18 cellular contexts compared by ENCODE assay signal in genomic region chr16:4649744-4650442, GRCh38. TPM values are rescaled to one million over a fixed set of nuclear protein-coding genes. Genes with fewer than 3 reads are reported as not detected.
DNase-seq lines count a peak whose midpoint lies in the region; ATAC-seq and TF ChIP-seq lines count a peak whose summit lies in the region.
"Had no signal": no experiment of that assay in that cellular context is flagged by ENCODE, and none has a peak within 500 bp of the region (broad histone marks: within the 10 kb centered on the region; RNA-seq: fewer than 3 reads in every experiment).

No MANE protein-coding gene starts in this region.

- peaks cover 16% of the 10 kb centered on the region for H3K36me3 Mint-ChIP-seq in CD4-positive, CD25-positive, alpha-beta regulatory T cell
- H3K36me3 Mint-ChIP-seq in WTC11: peaks cover 15% of the 10 kb centered on the region

- H3K4me1 ChIP-seq in CD4-positive, CD25-positive, alpha-beta regulatory T cell (ENCODE audit: control insufficient read depth, insufficient read depth, low read length, poor library complexity, severe bottlenecking): peaks cover 13% of the 10 kb centered on the region
- H3K4me1 ChIP-seq in uterus (no peaks in the 10 kb centered on the region), ascending aorta (no peaks in the 10 kb centered on the region), ovary (ENCODE audit: insufficient read depth) (no peaks in the 10 kb centered on the region)
- H3K4me1 ChIP-seq: left ventricle myocardium inferior, parathyroid adenoma, tibial artery had no signal

- H3K27ac ChIP-seq in CD4-positive, CD25-positive, alpha-beta regulatory T cell (ENCODE audit: insufficient read depth, low read length, poor library complexity, severe bottlenecking): no peak overlapping the region
- H3K27ac ChIP-seq in uterus (no peak overlapping the region), ascending aorta (no peak overlapping the region), ovary (no peak overlapping the region)
- H3K27ac ChIP-seq: 22Rv1, body of pancreas, epithelial cell of prostate, left ventricle myocardium inferior, parathyroid adenoma, skin epidermis, tibial artery had no signal

- H3K4me1 Mint-ChIP-seq in CD4-positive, CD25-positive, alpha-beta regulatory T cell: peaks cover 5 to 32% (median 6%) of the 10 kb centered on the region in 4 donors
- H3K4me1 Mint-ChIP-seq in WTC11: no peaks in the 10 kb centered on the region

- no peaks in the 10 kb centered on the region for H3K27me3 Mint-ChIP-seq in CD4-positive, CD25-positive, alpha-beta regulatory T cell
- H3K27me3 Mint-ChIP-seq in WTC11 (ENCODE audit: low read depth): no peaks in the 10 kb centered on the region; the same call in 1 of the 2 replicates

- peak; percentile 43 for DNase-seq in DMS53 (lab: John Stamatoyannopoulos, UW)
- DNase-seq in DMS53 treated with DMSO at 0.1 percent for 48 hours (lab: John Stamatoyannopoulos, UW; ENCODE audit: unreplicated experiment): no peak
- DNase-seq in CD4-positive, CD25-positive, alpha-beta regulatory T cell: peak in 1 of 3 donors; percentile 38
- DNase-seq in WTC11 (ENCODE audit: low spot score): no peak
- peak; percentile 36 to 43 for DNase-seq in erythroblast (lab: John Stamatoyannopoulos, UW)
- no peak for DNase-seq in uterus
- no peak for DNase-seq in ascending aorta (ENCODE audit: low spot score in 2 of 2)
- no peak for DNase-seq in ovary
- DNase-seq: C1 segment of cervical spinal cord, cortex of kidney, tibial artery had no signal

- H3K9me3 ChIP-seq in CD4-positive, CD25-positive, alpha-beta regulatory T cell (ENCODE audit: control insufficient read depth in 2 of 2, low read length in 2 of 2): no peaks in the 10 kb centered on the region
- H3K9me3 ChIP-seq in uterus (no peaks in the 10 kb centered on the region), ascending aorta (no peaks in the 10 kb centered on the region), ovary (no peaks in the 10 kb centered on the region)
- H3K9me3 ChIP-seq: body of pancreas, gastrocnemius medialis, left ventricle myocardium inferior, tibial artery had no signal

- TF ChIP-seq CTCF in WTC11 (IDR thresholded peaks at IDR 0.05) (no peak), uterus (IDR thresholded peaks at IDR 0.05) (no peak), ascending aorta (IDR thresholded peaks at IDR 0.05) (no peak), ovary (IDR thresholded peaks at IDR 0.05) (no peak)

- H3K4me3 Mint-ChIP-seq in CD4-positive, CD25-positive, alpha-beta regulatory T cell: no peak overlapping the region
- H3K4me3 Mint-ChIP-seq in WTC11: no peak overlapping the region

- no peaks in the 10 kb centered on the region for H3K27me3 ChIP-seq in CD4-positive, CD25-positive, alpha-beta regulatory T cell (ENCODE audit: control insufficient read depth, insufficient read depth, low read length)
- H3K27me3 ChIP-seq in uterus: no peaks in the 10 kb centered on the region
- no peaks in the 10 kb centered on the region for H3K27me3 ChIP-seq in ascending aorta
- H3K27me3 ChIP-seq in ovary: no peaks in the 10 kb centered on the region
- H3K27me3 ChIP-seq: body of pancreas, gastrocnemius medialis, tibial artery had no signal

- TF ChIP-seq POLR2A in erythroblast (IDR thresholded peaks at IDR 0.05; ENCODE audit: low read length) (no peak), uterus (IDR thresholded peaks at IDR 0.05) (no peak), ovary (IDR thresholded peaks at IDR 0.05) (no peak)

- H3K27ac Mint-ChIP-seq in CD4-positive, CD25-positive, alpha-beta regulatory T cell: peak overlapping the region in 2 of 3 donors; percentile 20 to 71
- peak overlapping the region; percentile 57; the same call in 1 of the 2 replicates for H3K27ac Mint-ChIP-seq in WTC11

- 93% methylated on average over 25 of the region's 25 CpGs for WGBS in ovary, 3 donors

- TF ChIP-seq EP300 in ovary (IDR thresholded peaks at IDR 0.05): no peak

- intact Hi-C loops in uterus (cut with DNase I; ENCODE audit: low total_unique reads) (no loop called here), ascending aorta (cut with DNase I) (no loop called here), ovary (cut with DNase I) (no loop called here)

- H3K9me3 Mint-ChIP-seq in CD4-positive, CD25-positive, alpha-beta regulatory T cell: no peaks in the 10 kb centered on the region
- H3K9me3 Mint-ChIP-seq in WTC11: no peaks in the 10 kb centered on the region

- CTCF ChIA-PET in WTC11 (lab: Charles Lee): interaction anchor here (0.5 to 2.8 kb wide), 53 partner anchors 8 to 1811 kb away, joined by 3 to 34 read pairs (median 5); partner anchors contain the start of genes ANKS3, DNAAF8, MGRN1 and NUDT16L1

- POLR2A ChIA-PET in WTC11 (lab: Charles Lee): interaction anchor here (1.0 to 1.4 kb wide), 3 partner anchors 33 to 64 kb away, joined by 3 to 4 read pairs (median 4); no protein-coding TSS in a partner anchor

- ATAC-seq in CD4-positive, CD25-positive, alpha-beta regulatory T cell (ENCODE audit: low read depth in 2 of 2): no peak
- ATAC-seq in WTC11: no peak
- ATAC-seq: body of pancreas had no signal

- peaks cover 20% of the 10 kb centered on the region for H3K36me3 ChIP-seq in CD4-positive, CD25-positive, alpha-beta regulatory T cell (ENCODE audit: control insufficient read depth, insufficient read depth, low read length)
- H3K36me3 ChIP-seq in uterus: no peaks in the 10 kb centered on the region
- H3K36me3 ChIP-seq in ascending aorta: peaks cover 35 to 50% of the 10 kb centered on the region in 2 donors
- H3K36me3 ChIP-seq in ovary: no peaks in the 10 kb centered on the region

- no peak overlapping the region for H3K4me3 ChIP-seq in CD4-positive, CD25-positive, alpha-beta regulatory T cell (ENCODE audit: low read depth, low read length)
- H3K4me3 ChIP-seq in uterus: no peak overlapping the region
- no peak overlapping the region for H3K4me3 ChIP-seq in ascending aorta
- no peak overlapping the region for H3K4me3 ChIP-seq in ovary
- H3K4me3 ChIP-seq: body of pancreas, gastrocnemius medialis, left ventricle myocardium inferior, skin epidermis, tibial artery had no signal

TF ChIP-seq in WTC11, 78 proteins besides CTCF, POLR2A, EP300 and RAD21:
- TF ChIP-seq USF2 (CRISPR knock-in tag; IDR thresholded peaks at IDR 0.05) (no peak), ZNF232 (CRISPR knock-in tag; IDR thresholded peaks at IDR 0.05) (no peak), MXD4 (CRISPR knock-in tag; IDR thresholded peaks at IDR 0.05; ENCODE audit: borderline replicate concordance) (no peak), ELF4 (CRISPR knock-in tag; IDR thresholded peaks at IDR 0.05; ENCODE audit: low read depth) (no peak), TCF7 (CRISPR knock-in tag; IDR thresholded peaks at IDR 0.05; ENCODE audit: low read depth) (no peak), JAZF1 (CRISPR knock-in tag; IDR thresholded peaks at IDR 0.05) (no peak), SOX15 (CRISPR knock-in tag; IDR thresholded peaks at IDR 0.05) (no peak), RELA (CRISPR knock-in tag; IDR thresholded peaks at IDR 0.05; ENCODE audit: borderline replicate concordance) (no peak), NFYB (CRISPR knock-in tag; conservative IDR thresholded peaks at IDR 0.05; ENCODE audit: low read depth) (no peak)
TF ChIP-seq in WTC11: peak in this region for 0.

RNA-seq across cellular contexts. Expression of gene MGRN1, which starts 25.3 kb away (rescaled TPM):
- 78.2 TPM for total RNA-seq in CD4-positive, CD25-positive, alpha-beta regulatory T cell
- polyA plus RNA-seq in CD4-positive, CD25-positive, alpha-beta regulatory T cell: 1 to 10 TPM; 2.5 to 4.7 (median 4.4) TPM
- 79.4 to 88.8 TPM (median 80.7 TPM) in 3 replicates for total RNA-seq in WTC11 (2021)
- total RNA-seq in uterus: 100 to 1,000 TPM in 1 of 4 donors, 10 to 100 TPM in 3; 19.0 to 107 (median 68.6) TPM
- 201 TPM for total RNA-seq in ascending aorta
- total RNA-seq in ovary: 10 to 100 TPM; 23.2 to 94.2 (median 64.6) TPM
- polyA plus RNA-seq in ovary: 10 to 100 TPM; 21.5 to 27.9 TPM

RNA-seq across cellular contexts. Expression of gene UBALD1, which starts 35.2 kb away (rescaled TPM):
- 53.7 TPM for total RNA-seq in CD4-positive, CD25-positive, alpha-beta regulatory T cell
- 1 to 10 TPM; 5.1 to 7.3 (median 5.4) TPM for polyA plus RNA-seq in CD4-positive, CD25-positive, alpha-beta regulatory T cell
- total RNA-seq in WTC11 (2021) (56.8 to 59.5 TPM (median 59.0 TPM) in 3 replicates), uterus (10 to 100 TPM in 2 of 4 donors, 1 to 10 TPM in 1, not detected in 1; 2.8 to 31.1 (median 23.5) TPM), ascending aorta (4.6 TPM), ovary (10 to 100 TPM in 6 of 7 donors, 1 to 10 TPM in 1; 9.3 to 39.5 (median 21.4) TPM)
- polyA plus RNA-seq in ovary: 10 to 100 TPM in 1 of 2 donors, under 1 TPM in 1; 0.43 to 24.0 TPM

RNA-seq across cellular contexts. Expression of gene NUDT16L1, which starts 43.5 kb away (rescaled TPM):
- total RNA-seq in CD4-positive, CD25-positive, alpha-beta regulatory T cell: 43.7 TPM
- 100 to 1,000 TPM in 1 of 4 donors, 10 to 100 TPM in 3; 77.8 to 110 (median 91.5) TPM for polyA plus RNA-seq in CD4-positive, CD25-positive, alpha-beta regulatory T cell
- total RNA-seq in WTC11 (2021) (41.8 to 45.8 TPM (median 42.0 TPM) in 3 replicates), uterus (10 to 100 TPM; 15.4 to 48.3 (median 33.1) TPM), ascending aorta (77.3 TPM), ovary (10 to 100 TPM; 19.4 to 33.1 (median 28.0) TPM)
- 10 to 100 TPM in 1 of 2 donors, 1 to 10 TPM in 1; 8.1 to 33.6 TPM for polyA plus RNA-seq in ovary

Comparison
In these comparisons a context has a peak if more than half of its experiments do, and no peak if none do; other contexts are left out.
1. DNase-seq: peak in DMS53 (single experiment) and erythroblast (2 of 2); none in DMS53 treated with DMSO at 0.1 percent for 48 hours (single experiment), WTC11 (single experiment), uterus (0 of 2), ascending aorta (0 of 2) and ovary (0 of 5).